In the genomic region with DNA sequence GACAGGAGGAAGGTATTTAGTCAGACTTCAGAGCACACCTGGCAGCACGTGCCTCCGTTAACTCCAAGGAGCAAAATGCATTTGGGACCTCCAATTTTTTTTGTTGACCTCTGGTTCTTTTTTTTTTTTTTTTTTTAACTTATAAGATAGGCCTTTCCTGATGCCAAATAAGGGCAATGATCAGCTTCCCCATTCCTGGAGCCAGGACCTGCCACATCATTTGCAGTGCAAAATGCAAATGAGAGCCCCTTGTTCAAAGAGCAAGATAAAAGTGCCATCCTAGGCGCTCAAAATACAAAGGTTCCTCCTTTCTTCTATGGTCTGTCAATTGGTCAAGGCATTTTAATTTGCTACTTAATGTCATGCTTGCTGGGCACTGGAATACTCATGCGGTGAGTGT, we compare ENCODE assay signal across 22 cellular contexts.
"Had no signal": no experiment of that assay in that cellular context is flagged by ENCODE, and none has a peak within 500 bp of the region (broad histone marks: within the 10 kb centered on the region; RNA-seq: fewer than 3 reads in every experiment).

No MANE protein-coding gene starts in this region.

- H3K4me1 Mint-ChIP-seq: activated CD4-positive, alpha-beta T cell treated with anti-CD3 and anti-CD28 coated beads, Interleukin-2, amount 10 ng/mL, durations not matched to agents 24 days and 14 days; activated naive CD4-positive, alpha-beta T cell treated with anti-CD3 and anti-CD28 coated beads, Interleukin-2, amount 10 ng/mL, durations not matched to agents 7 days and 5 days; activated naive CD8-positive, alpha-beta T cell treated with anti-CD3 and anti-CD28 coated beads for 36 hours had no signal

- ATAC-seq: activated T-cell treated with anti-CD3 and anti-CD28 coated beads, Interleukin-2, amount 50 U/mL, for 4 hours; T-helper 17 cell had no signal

- H3K4me3 Mint-ChIP-seq: activated B cell treated with CpG ODN at 0.5 μM for 24 hours; activated CD4-positive, alpha-beta T cell treated with anti-CD3 and anti-CD28 coated beads, Interleukin-2, amount 10 ng/mL, durations not matched to agents 24 days and 14 days; activated naive CD4-positive, alpha-beta T cell treated with anti-CD3 and anti-CD28 coated beads, Interleukin-2, amount 10 ng/mL, durations not matched to agents 7 days and 5 days; activated naive CD8-positive, alpha-beta T cell treated with anti-CD3 and anti-CD28 coated beads for 36 hours; activated T-cell treated with anti-CD3 and anti-CD28 coated beads, Interleukin-2, amount 50 U/mL, for 4 hours; IgD-negative memory B cell; T-helper 17 cell had no signal

- DNase-seq: activated B cell treated with CpG ODN at 0.5 μM for 24 hours; activated CD4-positive, alpha-beta T cell treated with anti-CD3 and anti-CD28 coated beads for 1 hour; activated CD4-positive, alpha-beta T cell treated with anti-CD3 and anti-CD28 coated beads, Interleukin-2, amount 10 ng/mL, durations not matched to agents 24 days and 14 days; activated CD4-positive, alpha-beta T cell treated with anti-CD3 and anti-CD28 coated beads, Interleukin-2, amount 50 U/mL, for 48 hours; activated CD8-positive, alpha-beta memory T cell treated with anti-CD3 and anti-CD28 coated beads for 24 hours; activated gamma-delta T cell treated with Interleukin-2 at 50 U/mL for 16 hours; activated naive CD4-positive, alpha-beta T cell treated with anti-CD3 and anti-CD28 coated beads, Interleukin-2, amount 10 ng/mL, durations not matched to agents 7 days and 5 days; activated naive CD8-positive, alpha-beta T cell treated with anti-CD3 and anti-CD28 coated beads for 36 hours; activated T-cell treated with anti-CD3 and anti-CD28 coated beads, Interleukin-2, amount 50 U/mL, for 4 hours; caudate nucleus; KG1; NCI-H1092; NCI-H1417 treated with DMSO at 0.1 percent for 48 hours; NCI-H1694; NCI-H2029; NCI-H2107; NCI-H226; SIG-M5; T-helper 17 cell; T-helper 9 cell had no signal

- H3K9me3 Mint-ChIP-seq: activated B cell treated with CpG ODN at 0.5 μM for 24 hours; activated CD4-positive, alpha-beta T cell treated with anti-CD3 and anti-CD28 coated beads, Interleukin-2, amount 10 ng/mL, durations not matched to agents 24 days and 14 days; activated naive CD4-positive, alpha-beta T cell treated with anti-CD3 and anti-CD28 coated beads, Interleukin-2, amount 10 ng/mL, durations not matched to agents 7 days and 5 days; activated naive CD8-positive, alpha-beta T cell treated with anti-CD3 and anti-CD28 coated beads for 36 hours; activated T-cell treated with anti-CD3 and anti-CD28 coated beads, Interleukin-2, amount 50 U/mL, for 4 hours; IgD-negative memory B cell had no signal

- H3K36me3 ChIP-seq: breast epithelium had no signal

- H3K4me1 ChIP-seq: breast epithelium had no signal

- H3K9me3 ChIP-seq: breast epithelium had no signal

- H3K27me3 ChIP-seq: breast epithelium had no signal

- H3K27ac ChIP-seq: breast epithelium had no signal

- H3K27me3 Mint-ChIP-seq: activated B cell treated with CpG ODN at 0.5 μM for 24 hours; activated CD4-positive, alpha-beta T cell treated with anti-CD3 and anti-CD28 coated beads, Interleukin-2, amount 10 ng/mL, durations not matched to agents 24 days and 14 days; activated naive CD4-positive, alpha-beta T cell treated with anti-CD3 and anti-CD28 coated beads, Interleukin-2, amount 10 ng/mL, durations not matched to agents 7 days and 5 days; activated naive CD8-positive, alpha-beta T cell treated with anti-CD3 and anti-CD28 coated beads for 36 hours; IgD-negative memory B cell had no signal

- H3K4me3 ChIP-seq: breast epithelium had no signal

- H3K27ac Mint-ChIP-seq: activated B cell treated with CpG ODN at 0.5 μM for 24 hours; activated CD4-positive, alpha-beta T cell treated with anti-CD3 and anti-CD28 coated beads, Interleukin-2, amount 10 ng/mL, durations not matched to agents 24 days and 14 days; activated naive CD4-positive, alpha-beta T cell treated with anti-CD3 and anti-CD28 coated beads, Interleukin-2, amount 10 ng/mL, durations not matched to agents 7 days and 5 days; activated naive CD8-positive, alpha-beta T cell treated with anti-CD3 and anti-CD28 coated beads for 36 hours; T-helper 17 cell had no signal

- H3K36me3 Mint-ChIP-seq: activated naive CD4-positive, alpha-beta T cell treated with anti-CD3 and anti-CD28 coated beads, Interleukin-2, amount 10 ng/mL, durations not matched to agents 7 days and 5 days; activated naive CD8-positive, alpha-beta T cell treated with anti-CD3 and anti-CD28 coated beads for 36 hours had no signal
